Comparison of ENCODE assay signal across 8 cellular contexts in the genomic region with DNA sequence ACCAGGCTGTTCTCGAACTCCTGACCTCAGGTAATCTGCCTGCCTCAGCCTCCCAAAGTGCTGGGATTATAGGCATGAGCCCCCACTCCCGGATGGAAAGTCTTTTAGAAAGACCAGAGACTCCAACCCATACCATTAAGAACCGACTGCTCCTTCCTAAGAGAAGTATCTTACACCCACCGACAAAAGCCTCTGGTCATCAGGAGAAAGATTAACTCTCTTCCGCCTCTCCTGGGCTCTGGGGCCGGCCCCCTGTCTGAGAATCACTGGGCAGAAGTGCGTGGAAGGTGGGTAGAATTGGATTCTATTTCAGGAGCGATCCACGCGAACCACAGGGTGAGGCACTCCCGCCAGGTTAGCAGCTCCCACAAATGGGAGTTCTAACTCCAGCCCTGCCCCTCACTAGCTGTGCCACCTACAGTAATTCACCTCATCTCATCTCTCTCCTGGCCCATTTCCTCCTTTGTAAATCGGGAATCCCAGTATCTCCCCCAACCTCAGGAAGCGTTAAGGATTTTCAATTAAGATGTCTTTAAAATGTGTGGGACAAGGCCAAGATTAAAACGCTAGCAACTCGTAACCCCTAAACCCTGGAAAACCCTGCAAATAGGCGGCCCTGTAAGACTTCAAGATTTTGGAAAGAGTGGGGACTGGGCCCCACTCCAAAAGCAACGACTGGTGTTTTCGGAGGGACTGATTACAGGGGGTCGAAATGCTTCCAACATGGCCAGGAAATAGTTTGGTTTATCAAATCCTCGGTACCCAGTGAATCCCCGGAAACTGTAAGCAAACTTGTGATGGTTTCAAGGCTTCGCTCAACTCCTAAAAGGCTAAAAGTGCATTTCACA. TPM values are rescaled to one million over a fixed set of nuclear protein-coding genes. Genes with fewer than 3 reads are reported as not detected.
DNase-seq lines count a peak whose midpoint lies in the region; ATAC-seq and TF ChIP-seq lines count a peak whose summit lies in the region.

No MANE protein-coding gene starts in this region.

- H3K27ac ChIP-seq in thoracic aorta: peak overlapping the region; percentile 100

- CTCF ChIA-PET in activated CD4-positive, alpha-beta T cell treated with anti-CD3 and anti-CD28 coated beads, Interleukin-2, amount 10 ng/mL, durations not matched to agents 7 days and 5 days (lab: Charles Lee): interaction anchor here (0.7 to 2.2 kb wide), 8 partner anchors 8 to 82 kb away, joined by 3 to 6 read pairs (median 4); a partner anchor contains a TSS

- H3K9me3 Mint-ChIP-seq in activated CD4-positive, alpha-beta T cell treated with anti-CD3 and anti-CD28 coated beads, Interleukin-2, amount 10 ng/mL, durations not matched to agents 7 days and 5 days: no peaks in the 10 kb centered on the region

- peaks cover 41% of the 10 kb centered on the region for H3K36me3 ChIP-seq in adipocyte (ENCODE audit: control insufficient read depth, insufficient read depth, low read length, severe bottlenecking)
- peaks cover 40% of the 10 kb centered on the region for H3K36me3 ChIP-seq in thoracic aorta

- no peak for TF ChIP-seq CTCF in thoracic aorta (IDR thresholded peaks at IDR 0.05)

- H3K4me3 ChIP-seq in adipocyte (ENCODE audit: low read length): peak overlapping the region; percentile 85
- peak overlapping the region; percentile 100 for H3K4me3 ChIP-seq in thoracic aorta

- H3K36me3 Mint-ChIP-seq in activated CD4-positive, alpha-beta T cell treated with anti-CD3 and anti-CD28 coated beads, Interleukin-2, amount 10 ng/mL, durations not matched to agents 7 days and 5 days (ENCODE audit: low read depth): peaks cover 51% of the 10 kb centered on the region

- POLR2A ChIA-PET in activated CD4-positive, alpha-beta T cell treated with anti-CD3 and anti-CD28 coated beads, Interleukin-2, amount 10 ng/mL, durations not matched to agents 7 days and 5 days (lab: Charles Lee): interaction anchor here (0.6 to 1.2 kb wide), 5 partner anchors 9 to 201 kb away, joined by 3 to 5 read pairs (median 4); a partner anchor contains a TSS

- ATAC-seq in thoracic aorta (ENCODE audit: insufficient number of reproducible peaks, low FRiP score, low read depth): no peak

- H3K4me1 Mint-ChIP-seq in activated CD4-positive, alpha-beta T cell treated with anti-CD3 and anti-CD28 coated beads, Interleukin-2, amount 10 ng/mL, durations not matched to agents 7 days and 5 days: peaks cover 63% of the 10 kb centered on the region

- DNase-seq in activated CD4-positive, alpha-beta T cell treated with anti-CD3 and anti-CD28 coated beads, Interleukin-2, amount 10 ng/mL, durations not matched to agents 7 days and 5 days: peak; percentile 8
- no peak for DNase-seq in activated CD4-positive, alpha-beta T cell treated with anti-CD3 and anti-CD28 coated beads for 1 hour
- DNase-seq in adipocyte (ENCODE audit: low read depth): peak; percentile 30
- peak; percentile 51 for DNase-seq in kidney tubule cell (ENCODE audit: low spot score)
- no peak for DNase-seq in thoracic aorta (ENCODE audit: low spot score)
- no peak for DNase-seq in SHP77 treated with DMSO at 0.1 percent for 48 hours (lab: John Stamatoyannopoulos, UW)
- DNase-seq in retina: no peak
- DNase-seq in NCI-H1105 treated with DMSO at 0.1 percent for 48 hours (lab: John Stamatoyannopoulos, UW): no peak

- H3K27ac Mint-ChIP-seq in activated CD4-positive, alpha-beta T cell treated with anti-CD3 and anti-CD28 coated beads, Interleukin-2, amount 10 ng/mL, durations not matched to agents 7 days and 5 days: peak overlapping the region; percentile 100

- H3K9ac ChIP-seq in adipocyte (ENCODE audit: low read length): peak overlapping the region; percentile 86

- H3K27me3 Mint-ChIP-seq in activated CD4-positive, alpha-beta T cell treated with anti-CD3 and anti-CD28 coated beads, Interleukin-2, amount 10 ng/mL, durations not matched to agents 7 days and 5 days: no peaks in the 10 kb centered on the region

- peak overlapping the region; percentile 94 for H3K4me3 Mint-ChIP-seq in activated CD4-positive, alpha-beta T cell treated with anti-CD3 and anti-CD28 coated beads, Interleukin-2, amount 10 ng/mL, durations not matched to agents 7 days and 5 days

- no peaks in the 10 kb centered on the region for H3K9me3 ChIP-seq in adipocyte (ENCODE audit: control insufficient read depth, low read length)
- no peaks in the 10 kb centered on the region for H3K9me3 ChIP-seq in thoracic aorta

- H3K27me3 ChIP-seq in adipocyte (replicated peaks; ENCODE audit: control insufficient read depth, insufficient read depth, low read length) (no peaks in the 10 kb centered on the region), thoracic aorta (replicated peaks; ENCODE audit: insufficient read depth) (no peaks in the 10 kb centered on the region)

- peaks cover 31% of the 10 kb centered on the region for H3K4me1 ChIP-seq in adipocyte (ENCODE audit: control insufficient read depth, insufficient read depth, low read length)
- peaks cover 28 to 56% of the 10 kb centered on the region in 2 donors for H3K4me1 ChIP-seq in thoracic aorta (ENCODE audit: control insufficient read depth in 1 of 2, low read depth in 2 of 2)

RNA-seq across cellular contexts. Expression of a gene that starts 1.3 kb away (rescaled TPM):
- 100 to 1,000 TPM; 517 to 535 TPM for total RNA-seq in activated CD4-positive, alpha-beta T cell treated with anti-CD3 and anti-CD28 coated beads, Interleukin-2, amount 10 ng/mL, durations not matched to agents 7 days and 5 days
- total RNA-seq in thoracic aorta: 100 to 1,000 TPM; 153 to 167 TPM

RNA-seq across cellular contexts. Expression of a gene that starts 16.9 kb away (rescaled TPM):
- 100 to 1,000 TPM; 143 to 144 TPM for total RNA-seq in activated CD4-positive, alpha-beta T cell treated with anti-CD3 and anti-CD28 coated beads, Interleukin-2, amount 10 ng/mL, durations not matched to agents 7 days and 5 days
- 10 to 100 TPM; 47.5 to 75.0 TPM for total RNA-seq in thoracic aorta

RNA-seq across cellular contexts. Expression of a gene that starts 29.6 kb away (rescaled TPM):
- total RNA-seq in activated CD4-positive, alpha-beta T cell treated with anti-CD3 and anti-CD28 coated beads, Interleukin-2, amount 10 ng/mL, durations not matched to agents 7 days and 5 days: 10 to 100 TPM; 65.0 to 66.9 TPM
- 1 to 10 TPM; 4.7 to 5.5 TPM for total RNA-seq in thoracic aorta

RNA-seq across cellular contexts. Expression of a gene that starts 35.8 kb away (rescaled TPM):
- total RNA-seq in activated CD4-positive, alpha-beta T cell treated with anti-CD3 and anti-CD28 coated beads, Interleukin-2, amount 10 ng/mL, durations not matched to agents 7 days and 5 days: 1 to 10 TPM; 2.1 to 2.3 TPM
- 1 to 10 TPM in 1 of 2 donors, not detected in 1; 3.5 TPM for total RNA-seq in thoracic aorta

RNA-seq across cellular contexts. Expression of a gene that starts 50.9 kb away (rescaled TPM):
- total RNA-seq in activated CD4-positive, alpha-beta T cell treated with anti-CD3 and anti-CD28 coated beads, Interleukin-2, amount 10 ng/mL, durations not matched to agents 7 days and 5 days: 10 to 100 TPM; 45.2 to 47.1 TPM
- total RNA-seq in thoracic aorta: 10 to 100 TPM; 42.8 to 68.4 TPM

Comparison
In these comparisons a context has a peak if more than half of its experiments do, and no peak if none do; other contexts are left out.
1. DNase-seq: peak in activated CD4-positive, alpha-beta T cell treated with anti-CD3 and anti-CD28 coated beads, Interleukin-2, amount 10 ng/mL, durations not matched to agents 7 days and 5 days (single experiment), adipocyte (single experiment) and kidney tubule cell (single experiment); none in activated CD4-positive, alpha-beta T cell treated with anti-CD3 and anti-CD28 coated beads for 1 hour (single experiment), thoracic aorta (single experiment), SHP77 treated with DMSO at 0.1 percent for 48 hours (single experiment), retina (single experiment) and NCI-H1105 treated with DMSO at 0.1 percent for 48 hours (single experiment).
2. RNA of a gene that starts 29.6 kb away (total RNA-seq): 65.0 to 66.9 TPM in activated CD4-positive, alpha-beta T cell treated with anti-CD3 and anti-CD28 coated beads, Interleukin-2, amount 10 ng/mL, durations not matched to agents 7 days and 5 days; 4.7 to 5.5 TPM in thoracic aorta; every median in the first group is over 10 times any median in the second.